33 cellular contexts compared by ENCODE assay signal in genomic region chr21:33835920-33836319, GRCh38.
"Had no signal": no experiment of that assay in that cellular context is flagged by ENCODE, and none has a peak within 500 bp of the region (broad histone marks: within the 10 kb centered on the region; RNA-seq: fewer than 3 reads in every experiment).

No MANE protein-coding gene starts in this region.

- H3K4me1 ChIP-seq: adrenal gland, body of pancreas, breast epithelium had no signal

- H3K27me3 ChIP-seq: adrenal gland, ascending aorta, body of pancreas, brain microvascular endothelial cell, breast epithelium, cardiac muscle cell had no signal

- H3K36me3 ChIP-seq: breast epithelium had no signal

- FAIRE-seq: astrocyte had no signal

- H3K4me3 ChIP-seq: adrenal gland, ascending aorta, body of pancreas, breast epithelium, cardiac muscle cell had no signal

- H3K9me3 ChIP-seq: adrenal gland, ascending aorta, body of pancreas, breast epithelium had no signal

- ATAC-seq: activated naive CD4-positive, alpha-beta T cell treated with anti-CD3 and anti-CD28 coated beads, Interleukin-2, amount 50 U/mL, for 72 hours; activated naive CD8-positive, alpha-beta T cell treated with anti-CD3 and anti-CD28 coated beads, Interleukin-2, amount 50 U/mL, for 24 hours; activated T-cell treated with anti-CD3 and anti-CD28 coated beads, Interleukin-2, amount 50 U/mL, for 4 hours; activated T-cell treated with anti-CD3 and anti-CD28 coated beads, Interleukin-2, amount 50 U/mL, for 72 hours; activated T-helper 17 cell treated with anti-CD3 and anti-CD28 coated beads, Interleukin-2, amount 50 U/mL, for 72 hours; body of pancreas had no signal

- H3K27ac ChIP-seq: ascending aorta, body of pancreas, brain microvascular endothelial cell, breast epithelium, cardiac muscle cell had no signal

- DNase-seq: activated effector memory CD4-positive, alpha-beta T cell treated with anti-CD3 and anti-CD28 coated beads, Interleukin-2, amount 50 U/mL, for 16 hours; activated effector memory CD4-positive, alpha-beta T cell treated with Interleukin-2 at 50 U/mL for 16 hours; activated gamma-delta T cell; activated gamma-delta T cell treated with Interleukin-2 at 50 U/mL for 16 hours; activated naive CD4-positive, alpha-beta T cell; activated naive CD4-positive, alpha-beta T cell treated with anti-CD3 and anti-CD28 coated beads for 36 hours; activated naive CD4-positive, alpha-beta T cell treated with anti-CD3 and anti-CD28 coated beads, Interleukin-2, amount 10 ng/mL, durations not matched to agents 7 days and 5 days; activated naive CD4-positive, alpha-beta T cell treated with anti-CD3 and anti-CD28 coated beads, Interleukin-2, amount 50 U/mL, for 16 hours; activated naive CD4-positive, alpha-beta T cell treated with Interleukin-2 at 50 U/mL for 16 hours; activated naive CD8-positive, alpha-beta T cell treated with anti-CD3 and anti-CD28 coated beads for 36 hours; activated naive CD8-positive, alpha-beta T cell treated with anti-CD3 and anti-CD28 coated beads, Interleukin-2, amount 10 ng/mL, durations not matched to agents 7 days and 5 days; activated naive CD8-positive, alpha-beta T cell treated with anti-CD3 and anti-CD28 coated beads, Interleukin-2, amount 50 U/mL, for 24 hours; activated T-cell treated with anti-CD3 and anti-CD28 coated beads for 4 hours; activated T-cell treated with anti-CD3 and anti-CD28 coated beads, Interleukin-2, amount 50 U/mL, for 1 hour; activated T-cell treated with anti-CD3 and anti-CD28 coated beads, Interleukin-2, amount 50 U/mL, for 24 hours; activated T-cell treated with anti-CD3 and anti-CD28 coated beads, Interleukin-2, amount 50 U/mL, for 4 hours; activated T-cell treated with anti-CD3 and anti-CD28 coated beads, Interleukin-2, amount 50 U/mL, for 48 hours; activated T-cell treated with anti-CD3 and anti-CD28 coated beads, Interleukin-2, amount 50 U/mL, for 72 hours; amniotic stem cell; amygdala; anterior cingulate cortex; brain microvascular endothelial cell; caudate nucleus; central memory CD4-positive, alpha-beta T cell; cerebellar nuclear complex had no signal
